2 cellular contexts compared by ENCODE assay signal in the genomic region with DNA sequence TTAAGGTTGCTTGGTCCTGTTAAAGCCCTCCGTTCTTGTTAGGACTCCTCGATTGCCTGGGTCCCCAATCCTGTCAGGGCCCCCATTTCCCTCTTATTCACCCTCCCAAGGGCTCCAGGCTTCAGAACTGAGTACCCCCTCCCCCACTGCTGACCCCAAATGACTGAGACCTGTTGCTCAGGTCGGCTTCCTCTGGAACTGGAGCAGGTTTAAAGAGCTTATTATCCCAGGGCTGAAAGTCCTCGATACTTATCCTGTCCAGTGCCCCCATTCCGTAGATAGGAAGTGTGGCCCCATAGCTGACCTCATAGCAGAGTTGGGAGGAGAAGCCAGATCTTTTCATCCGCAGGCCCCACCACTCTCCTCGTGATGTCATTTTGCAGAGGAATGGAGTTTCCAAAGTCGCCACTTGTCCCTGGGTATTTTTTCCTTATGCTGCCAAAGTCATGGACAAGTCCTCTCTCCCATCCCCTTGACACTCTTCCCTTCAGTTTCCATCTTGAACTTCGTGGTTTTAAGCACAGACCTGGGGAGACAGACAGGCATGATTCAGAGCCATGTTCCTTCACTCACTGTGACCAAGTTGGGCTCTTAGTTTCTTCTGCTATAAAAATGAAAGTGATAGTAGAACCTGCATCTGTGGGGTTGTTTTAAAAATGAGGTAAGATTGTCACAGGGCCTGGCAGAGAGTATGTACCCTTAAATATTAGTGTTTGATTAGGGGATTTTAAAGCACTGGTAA.
TF ChIP-seq lines count a peak whose summit lies in the region.

No MANE protein-coding gene starts in this region.

TF ChIP-seq in SK-N-SH, 30 proteins besides CTCF, POLR2A, EP300 and RAD21:
- no peak for TF ChIP-seq JUND (IDR thresholded peaks at IDR 0.05)
- no peak for TF ChIP-seq CHD2 (IDR thresholded peaks at IDR 0.05; ENCODE audit: low read length, partially characterized antibody)

TF ChIP-seq in SK-N-SH treated with all-trans-retinoic acid at 6 μM for 48 hours, 23 proteins besides CTCF, POLR2A, EP300 and RAD21:
- TF ChIP-seq PPARA (CRISPR knock-in tag; IDR thresholded peaks at IDR 0.05; ENCODE audit: borderline replicate concordance): no peak
- TF ChIP-seq, protein P1, sequence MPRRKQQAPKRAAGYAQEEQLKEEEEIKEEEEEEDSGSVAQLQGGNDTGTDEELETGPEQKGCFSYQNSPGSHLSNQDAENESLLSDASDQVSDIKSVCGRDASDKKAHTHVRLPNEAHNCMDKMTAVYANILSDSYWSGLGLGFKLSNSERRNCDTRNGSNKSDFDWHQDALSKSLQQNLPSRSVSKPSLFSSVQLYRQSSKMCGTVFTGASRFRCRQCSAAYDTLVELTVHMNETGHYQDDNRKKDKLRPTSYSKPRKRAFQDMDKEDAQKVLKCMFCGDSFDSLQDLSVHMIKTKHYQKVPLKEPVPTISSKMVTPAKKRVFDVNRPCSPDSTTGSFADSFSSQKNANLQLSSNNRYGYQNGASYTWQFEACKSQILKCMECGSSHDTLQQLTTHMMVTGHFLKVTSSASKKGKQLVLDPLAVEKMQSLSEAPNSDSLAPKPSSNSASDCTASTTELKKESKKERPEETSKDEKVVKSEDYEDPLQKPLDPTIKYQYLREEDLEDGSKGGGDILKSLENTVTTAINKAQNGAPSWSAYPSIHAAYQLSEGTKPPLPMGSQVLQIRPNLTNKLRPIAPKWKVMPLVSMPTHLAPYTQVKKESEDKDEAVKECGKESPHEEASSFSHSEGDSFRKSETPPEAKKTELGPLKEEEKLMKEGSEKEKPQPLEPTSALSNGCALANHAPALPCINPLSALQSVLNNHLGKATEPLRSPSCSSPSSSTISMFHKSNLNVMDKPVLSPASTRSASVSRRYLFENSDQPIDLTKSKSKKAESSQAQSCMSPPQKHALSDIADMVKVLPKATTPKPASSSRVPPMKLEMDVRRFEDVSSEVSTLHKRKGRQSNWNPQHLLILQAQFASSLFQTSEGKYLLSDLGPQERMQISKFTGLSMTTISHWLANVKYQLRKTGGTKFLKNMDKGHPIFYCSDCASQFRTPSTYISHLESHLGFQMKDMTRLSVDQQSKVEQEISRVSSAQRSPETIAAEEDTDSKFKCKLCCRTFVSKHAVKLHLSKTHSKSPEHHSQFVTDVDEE (CRISPR knock-in tag; IDR thresholded peaks at IDR 0.05): no peak
